ENCODE assay signal across 8 cellular contexts in genomic region chr16:20763461-20764232, GRCh38. TPM values are rescaled to one million over a fixed set of nuclear protein-coding genes. Genes with fewer than 3 reads are reported as not detected.
DNase-seq lines count a peak whose midpoint lies in the region; TF ChIP-seq lines count a peak whose summit lies in the region.

A gene with protein sequence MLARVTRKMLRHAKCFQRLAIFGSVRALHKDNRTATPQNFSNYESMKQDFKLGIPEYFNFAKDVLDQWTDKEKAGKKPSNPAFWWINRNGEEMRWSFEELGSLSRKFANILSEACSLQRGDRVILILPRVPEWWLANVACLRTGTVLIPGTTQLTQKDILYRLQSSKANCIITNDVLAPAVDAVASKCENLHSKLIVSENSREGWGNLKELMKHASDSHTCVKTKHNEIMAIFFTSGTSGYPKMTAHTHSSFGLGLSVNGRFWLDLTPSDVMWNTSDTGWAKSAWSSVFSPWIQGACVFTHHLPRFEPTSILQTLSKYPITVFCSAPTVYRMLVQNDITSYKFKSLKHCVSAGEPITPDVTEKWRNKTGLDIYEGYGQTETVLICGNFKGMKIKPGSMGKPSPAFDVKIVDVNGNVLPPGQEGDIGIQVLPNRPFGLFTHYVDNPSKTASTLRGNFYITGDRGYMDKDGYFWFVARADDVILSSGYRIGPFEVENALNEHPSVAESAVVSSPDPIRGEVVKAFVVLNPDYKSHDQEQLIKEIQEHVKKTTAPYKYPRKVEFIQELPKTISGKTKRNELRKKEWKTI (plus strand): TSS chr16:20764014. CDS start chr16:20770035, 6,021 bp downstream.

- TF ChIP-seq CTCF in GM12875 (IDR thresholded peaks at IDR 0.05; ENCODE audit: borderline replicate concordance, insufficient read depth, low read depth, low read length) (no peak), HEK293 (tag by site-specific recombination; IDR thresholded peaks at IDR 0.05) (no peak)

- no peak within 1 kb of the TSS for H3K4ac ChIP-seq in mesenchymal stem cell (ENCODE audit: low read depth in 1 of 2, low read length in 2 of 2)

- no peaks in the 10 kb centered on the region for H3K4me1 ChIP-seq in HEK293 (ENCODE audit: control insufficient read depth, insufficient read depth, low read length)
- H3K4me1 ChIP-seq in effector memory CD4-positive, alpha-beta T cell (ENCODE audit: control insufficient read depth, insufficient read depth, low read length, poor library complexity, severe bottlenecking) = no peaks in the 10 kb centered on the region
- peaks cover 6% of the 10 kb centered on the region for H3K4me1 ChIP-seq in mesenchymal stem cell (ENCODE audit: control insufficient read depth, insufficient read depth, low read depth, low read length)

- peak within 1 kb of the TSS; percentile 95 for H2BK5ac ChIP-seq in mesenchymal stem cell (ENCODE audit: low read depth, low read length, poor library complexity, severe bottlenecking)

- H3K18ac ChIP-seq in mesenchymal stem cell (ENCODE audit: low read depth in 1 of 2, low read length in 2 of 2) = no peak within 1 kb of the TSS

- DNase-seq in M059J (ENCODE audit: low read depth) (peak; percentile 70), mesenchymal stem cell (peak; percentile 81), COLO668 (lab: John Stamatoyannopoulos, UW; ENCODE audit: unreplicated experiment) (no peak)
- peak; percentile 50 for DNase-seq in activated CD4-positive, alpha-beta T cell treated with anti-CD3 and anti-CD28 coated beads, Interleukin-2, amount 50 U/mL, for 1 hour
- peak; percentile 27 to 57 (median 42) for DNase-seq in effector memory CD4-positive, alpha-beta T cell
- peak; percentile 32 to 51 for DNase-seq in stimulated activated CD8-positive, alpha-beta memory T cell treated with anti-CD3 and anti-CD28 coated beads, Interleukin-7, amount 100 ng/mL, for 4 hours (ENCODE audit: low read depth in 2 of 2)

- H2AFZ ChIP-seq in mesenchymal stem cell (ENCODE audit: low read depth, low read length) = peak within 1 kb of the TSS; percentile 42

- H3K14ac ChIP-seq in mesenchymal stem cell (ENCODE audit: low read length in 2 of 2) = no peak within 1 kb of the TSS

- H3K36me3 ChIP-seq in HEK293 (ENCODE audit: control insufficient read depth in 2 of 2, insufficient read depth in 1 of 2, low read length in 2 of 2) (no peaks in the 10 kb centered on the region), mesenchymal stem cell (ENCODE audit: control insufficient read depth in 1 of 2, insufficient read depth in 2 of 2, low read depth in 1 of 2, low read length in 2 of 2) (no peaks in the 10 kb centered on the region)
- H3K36me3 ChIP-seq in effector memory CD4-positive, alpha-beta T cell (ENCODE audit: control insufficient read depth, insufficient read depth, low read length) = no peaks in the 10 kb centered on the region

- WGBS in mesenchymal stem cell = 44% methylated on average over 9 of the region's 10 CpGs

- no peaks in the 10 kb centered on the region for H3K27me3 ChIP-seq in effector memory CD4-positive, alpha-beta T cell (replicated peaks; ENCODE audit: control insufficient read depth, insufficient read depth, low read length, poor library complexity, severe bottlenecking)
- H3K27me3 ChIP-seq in mesenchymal stem cell (ENCODE audit: control insufficient read depth in 1 of 2, insufficient read depth in 1 of 2, low read length in 2 of 2) = no peaks in the 10 kb centered on the region

- no peak within 1 kb of the TSS for H4K91ac ChIP-seq in mesenchymal stem cell (ENCODE audit: low read length)

- no peak within 1 kb of the TSS for H2BK15ac ChIP-seq in mesenchymal stem cell (ENCODE audit: low read depth, poor library complexity, severe bottlenecking)

- POLR2A ChIA-PET in HEK293 (lab: Yijun Ruan, JAX) = no interaction called here

- no peaks in the 10 kb centered on the region for H3K79me1 ChIP-seq in mesenchymal stem cell (replicated peaks; ENCODE audit: low read length, poor library complexity, severe bottlenecking)

- peak within 1 kb of the TSS; percentile 96 for H3K4me2 ChIP-seq in mesenchymal stem cell (ENCODE audit: low read length, poor library complexity, severe bottlenecking)

- peak within 1 kb of the TSS; percentile 15 for H4K8ac ChIP-seq in mesenchymal stem cell (ENCODE audit: low read length)

- H3K4me3 ChIP-seq in GM12875 (ENCODE audit: low read depth, low read length) = peak within 1 kb of the TSS; percentile 18
- H3K4me3 ChIP-seq in HEK293 (ENCODE audit: low read depth, low read length) = peak within 1 kb of the TSS; percentile 28
- peak within 1 kb of the TSS; percentile 66 for H3K4me3 ChIP-seq in effector memory CD4-positive, alpha-beta T cell (ENCODE audit: insufficient read depth, low read depth, low read length, poor library complexity, severe bottlenecking)
- H3K4me3 ChIP-seq in mesenchymal stem cell (ENCODE audit: insufficient read depth in 1 of 2, low read depth in 1 of 2, low read length in 2 of 2) = peak within 1 kb of the TSS in 1 of 2 experiments; percentile 85

- no peak within 1 kb of the TSS for H3K27ac ChIP-seq in HEK293 (ENCODE audit: extremely low read depth, low read depth, low read length)
- H3K27ac ChIP-seq in effector memory CD4-positive, alpha-beta T cell (ENCODE audit: insufficient read depth, low read length, poor library complexity, severe bottlenecking) = peak within 1 kb of the TSS; percentile 70
- H3K27ac ChIP-seq in mesenchymal stem cell (ENCODE audit: low read length, poor library complexity, severe bottlenecking) = peak within 1 kb of the TSS; percentile 99

- CTCF ChIA-PET in HEK293 (lab: Yijun Ruan, JAX) = interaction anchor here (1.3 to 2.4 kb wide), 2 partner anchors 12 to 14 kb away, joined by 6 to 8 read pairs; no protein-coding TSS in a partner anchor

- H3K9ac ChIP-seq in mesenchymal stem cell (ENCODE audit: low read length) = peak within 1 kb of the TSS; percentile 82

- no peak within 1 kb of the TSS for H2BK12ac ChIP-seq in mesenchymal stem cell (ENCODE audit: low read length in 2 of 2)

- H3K9me3 ChIP-seq in HEK293 (ENCODE audit: control insufficient read depth, insufficient read depth, low read depth, low read length) (no peaks in the 10 kb centered on the region), mesenchymal stem cell (ENCODE audit: control insufficient read depth, low read length) (no peaks in the 10 kb centered on the region)
- H3K9me3 ChIP-seq in effector memory CD4-positive, alpha-beta T cell (ENCODE audit: control insufficient read depth, low read length) = no peaks in the 10 kb centered on the region

- peak within 1 kb of the TSS; percentile 54 for H2AK5ac ChIP-seq in mesenchymal stem cell (ENCODE audit: low read length, severe bottlenecking)

- H3K23ac ChIP-seq in mesenchymal stem cell (ENCODE audit: low read length in 2 of 2) = no peak within 1 kb of the TSS

- no peak within 1 kb of the TSS for H2BK120ac ChIP-seq in mesenchymal stem cell (ENCODE audit: low read depth, low read length)

TF ChIP-seq in HEK293, 187 proteins besides CTCF, POLR2A, EP300 and RAD21:
- TF ChIP-seq SETDB1 (IDR thresholded peaks at IDR 0.05; ENCODE audit: insufficient read length, low read length) = peak; percentile 57
- TF ChIP-seq TRIM28 (IDR thresholded peaks at IDR 0.05; ENCODE audit: borderline replicate concordance, low read length) = 0 out of 2 replicates have a peak, but pooled peaks have one; percentile 17
- TF ChIP-seq PRDM10 (tag by site-specific recombination; IDR thresholded peaks at IDR 0.05) = peak; percentile 84
- 0 out of 2 replicates have a peak, but pooled peaks have one; percentile 11 for TF ChIP-seq ZNF341 (tag by site-specific recombination; IDR thresholded peaks at IDR 0.05; ENCODE audit: low read depth)
- TF ChIP-seq ZIC2 (tag by site-specific recombination; IDR thresholded peaks at IDR 0.05) = no peak
- TF ChIP-seq SP2 (tag by site-specific recombination; IDR thresholded peaks at IDR 0.05) = peak; percentile 56
- no peak for TF ChIP-seq ZNF670 (tag by site-specific recombination; IDR thresholded peaks at IDR 0.05; ENCODE audit: low read depth)
- TF ChIP-seq ZNF335 (tag by site-specific recombination; conservative IDR thresholded peaks at IDR 0.05) = peak; percentile 30; the same call in 1 of the 2 replicates
- TF ChIP-seq SP3 (tag by site-specific recombination; IDR thresholded peaks at IDR 0.05) = peak; percentile 57
- TF ChIP-seq GFI1B (tag by site-specific recombination; IDR thresholded peaks at IDR 0.05) = no peak

RNA-seq across cellular contexts. Expression of the gene that starts here (rescaled TPM):
- 0.81 and 2.5 TPM in 2 replicates for total RNA-seq in M059J (2014; rRNA removed; shearing (Covaris generic))
- polyA plus RNA-seq in mesenchymal stem cell (2013, experiment 1 of 2) = 0.25 TPM
- 0.15 TPM for polyA plus RNA-seq in mesenchymal stem cell (2013, experiment 2 of 2)
